ENCODE assay signal across 11 cellular contexts in genomic region chr6:24325978-24326377, GRCh38. TPM values are rescaled to one million over a fixed set of nuclear protein-coding genes. Genes with fewer than 3 reads are reported as not detected.
"Had no signal": no experiment of that assay in that cellular context is flagged by ENCODE, and none has a peak within 500 bp of the region (broad histone marks: within the 10 kb centered on the region; RNA-seq: fewer than 3 reads in every experiment).

No MANE protein-coding gene starts in this region.

- H3K4me3 ChIP-seq: GM23248, GM23338, HAP-1 had no signal

- H3K36me3 ChIP-seq: HAP-1 had no signal

- H3K4me2 ChIP-seq: GM23338 had no signal

- H3K27ac Mint-ChIP-seq: GM23338, H9, HFFc6 had no signal

- FAIRE-seq: H1, H54 had no signal

- H2AFZ ChIP-seq: GM23248, GM23338 had no signal

- H3K27ac ChIP-seq: GM23248 had no signal

- H3K9ac ChIP-seq: GM23248 had no signal

- H3K4me3 Mint-ChIP-seq: GM23338, H9, HFFc6 had no signal

- H3K9me3 Mint-ChIP-seq: GM23338, H9 had no signal

- H3K9me3 ChIP-seq: HAP-1 had no signal

- DNase-seq: GM23248, GOT3, H7, H9, HCEC 1CT, HFFc6 had no signal

- ATAC-seq: GM23338, HCT116 had no signal

RNA-seq across cellular contexts. Expression of gene DCDC2, which starts 31.9 kb away (rescaled TPM):
- total RNA-seq: GM23248, H7, HFFc6 had no signal
- polyA plus RNA-seq: GM23248 had no signal
